18 cellular contexts compared by ENCODE assay signal in the genomic region with DNA sequence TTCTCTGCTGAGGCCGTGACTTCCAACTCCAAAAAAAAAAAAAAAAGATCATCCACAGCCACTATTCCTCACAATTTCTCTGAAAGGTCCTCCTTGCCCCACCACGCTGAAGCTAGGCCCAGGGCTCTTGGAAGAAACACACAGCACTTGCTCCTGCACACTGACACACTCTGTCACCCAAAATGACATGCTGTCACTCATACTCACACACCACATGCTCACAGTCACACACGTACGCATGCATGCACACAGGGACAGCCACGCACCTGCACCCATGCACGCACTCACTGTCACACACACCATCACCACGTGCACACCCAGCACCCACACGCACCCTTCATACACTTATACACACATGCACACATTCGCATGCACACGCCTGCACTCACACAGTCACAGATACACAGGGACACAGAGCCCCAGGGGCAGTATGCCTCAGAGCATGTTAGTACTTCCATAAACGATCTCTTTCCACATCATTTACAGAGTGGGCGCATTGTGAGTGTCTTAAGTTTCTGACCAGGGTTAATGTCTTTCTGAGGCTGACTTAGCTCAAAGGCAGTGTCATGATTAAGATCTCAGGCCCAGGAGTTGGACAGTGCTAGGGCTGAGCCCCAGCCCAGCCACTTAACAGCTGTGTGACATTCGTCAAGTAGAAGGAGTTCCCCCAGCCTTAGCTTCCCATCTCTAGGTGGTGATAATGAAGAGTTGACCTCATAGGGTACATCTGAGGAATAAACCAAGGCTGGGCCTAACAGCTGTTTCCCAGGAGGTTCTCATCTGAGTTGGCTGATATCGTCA.
"Had no signal": no experiment of that assay in that cellular context is flagged by ENCODE, and none has a peak within 500 bp of the region (broad histone marks: within the 10 kb centered on the region; RNA-seq: fewer than 3 reads in every experiment).

No MANE protein-coding gene starts in this region.

- H3K4me3 Mint-ChIP-seq: activated CD8-positive, alpha-beta T cell treated with anti-CD3 and anti-CD28 coated beads for 36 hours; activated T-cell treated with anti-CD3 and anti-CD28 coated beads, Interleukin-2, amount 50 U/mL, for 72 hours; stimulated activated naive CD8-positive, alpha-beta T cell treated with anti-CD3 and anti-CD28 coated beads, Interleukin-15, Interleukin-2, amounts not matched to agents 100 ng/mL and 50 ng/mL, for 24 hours had no signal

- ATAC-seq: activated CD8-positive, alpha-beta T cell treated with anti-CD3 and anti-CD28 coated beads for 36 hours; activated T-cell treated with anti-CD3 and anti-CD28 coated beads, Interleukin-2, amount 50 U/mL, for 72 hours; heart left ventricle had no signal

- H3K27me3 Mint-ChIP-seq: activated CD8-positive, alpha-beta T cell treated with anti-CD3 and anti-CD28 coated beads for 36 hours; stimulated activated naive CD8-positive, alpha-beta T cell treated with anti-CD3 and anti-CD28 coated beads, Interleukin-15, Interleukin-2, amounts not matched to agents 100 ng/mL and 50 ng/mL, for 24 hours had no signal

- H3K36me3 ChIP-seq: ascending aorta, heart left ventricle, left ventricle myocardium inferior, prostate gland had no signal

- FAIRE-seq: frontal cortex had no signal

- H3K9me3 ChIP-seq: ascending aorta, heart left ventricle, left ventricle myocardium inferior, prostate gland had no signal

- H3K27ac Mint-ChIP-seq: activated CD8-positive, alpha-beta T cell treated with anti-CD3 and anti-CD28 coated beads for 36 hours; activated T-cell treated with anti-CD3 and anti-CD28 coated beads, Interleukin-2, amount 50 U/mL, for 72 hours; stimulated activated naive CD8-positive, alpha-beta T cell treated with anti-CD3 and anti-CD28 coated beads, Interleukin-15, Interleukin-2, amounts not matched to agents 100 ng/mL and 50 ng/mL, for 24 hours had no signal

- H3K9me3 Mint-ChIP-seq: activated CD8-positive, alpha-beta T cell treated with anti-CD3 and anti-CD28 coated beads for 36 hours; activated T-cell treated with anti-CD3 and anti-CD28 coated beads, Interleukin-2, amount 50 U/mL, for 72 hours; stimulated activated naive CD8-positive, alpha-beta T cell treated with anti-CD3 and anti-CD28 coated beads, Interleukin-15, Interleukin-2, amounts not matched to agents 100 ng/mL and 50 ng/mL, for 24 hours had no signal

- H3K4me3 ChIP-seq: ascending aorta, coronary artery, heart left ventricle, left ventricle myocardium inferior, prostate gland had no signal

- DNase-seq: activated CD4-positive, alpha-beta T cell treated with anti-CD3 and anti-CD28 coated beads for 4 hours; activated CD8-positive, alpha-beta memory T cell treated with anti-CD3 and anti-CD28 coated beads, Interleukin-2, amount 50 U/mL, for 4 hours; activated CD8-positive, alpha-beta T cell treated with anti-CD3 and anti-CD28 coated beads for 36 hours; activated naive CD4-positive, alpha-beta T cell; activated T-cell treated with anti-CD3 and anti-CD28 coated beads, Interleukin-2, amount 50 U/mL, for 72 hours; effector CD4-positive, alpha-beta T cell; islet precursor cell; left ventricle myocardium inferior; nucleus accumbens; stimulated activated CD4-positive, alpha-beta T cell treated with anti-CD3 and anti-CD28 coated beads, Interleukin-4, amount 100 ng/mL, for 24 hours; T1000 had no signal

- H3K27ac ChIP-seq: ascending aorta, coronary artery, heart left ventricle, left ventricle myocardium inferior, prostate gland, VCaP had no signal

- H3K4me1 ChIP-seq: ascending aorta, prostate gland had no signal

- H3K27me3 ChIP-seq: ascending aorta, heart left ventricle had no signal
